In the genomic region with DNA sequence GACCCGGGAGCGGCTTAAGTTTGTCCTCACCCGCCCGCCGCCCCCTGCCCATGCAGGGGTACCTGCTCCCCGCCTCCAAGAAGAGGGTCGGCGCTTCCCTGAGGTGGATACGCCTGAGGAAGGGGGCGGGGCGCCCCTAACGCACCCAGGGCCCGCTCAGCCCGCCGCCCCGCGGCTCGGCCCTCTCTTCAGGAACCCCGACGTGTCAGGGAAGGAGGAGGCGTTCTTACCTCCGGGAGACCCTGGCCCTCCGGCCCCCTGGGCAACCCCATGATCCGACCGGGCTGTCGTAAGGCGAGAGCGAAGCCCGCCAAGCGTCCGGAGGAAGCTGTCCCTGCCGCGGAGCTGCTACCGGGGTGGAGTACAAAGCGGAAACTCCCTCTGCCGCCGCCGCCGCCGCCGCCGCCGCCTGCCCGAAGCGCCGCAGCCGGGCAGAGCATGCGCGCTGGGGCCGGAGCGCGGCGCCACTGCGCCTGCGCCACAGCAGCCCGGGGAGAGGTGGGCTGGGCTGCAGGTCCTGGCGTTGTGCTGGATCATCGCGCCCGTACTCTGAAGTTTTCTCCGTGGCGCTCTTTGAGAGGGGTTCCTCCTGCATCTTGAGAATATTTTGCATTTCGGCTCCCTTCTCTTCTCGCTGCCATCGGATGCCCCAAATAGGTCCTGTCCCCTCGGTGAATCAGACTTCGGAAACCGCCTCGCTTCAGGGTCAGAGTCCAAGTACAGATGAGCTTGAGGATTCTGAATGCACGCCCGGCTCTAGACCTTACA, we compare ENCODE assay signal across 1 cellular context.
A peak's percentile ranks its signal among the peaks of the same experiment; 100 is the strongest.
TF ChIP-seq lines count a peak whose summit lies in the region.

A gene with protein sequence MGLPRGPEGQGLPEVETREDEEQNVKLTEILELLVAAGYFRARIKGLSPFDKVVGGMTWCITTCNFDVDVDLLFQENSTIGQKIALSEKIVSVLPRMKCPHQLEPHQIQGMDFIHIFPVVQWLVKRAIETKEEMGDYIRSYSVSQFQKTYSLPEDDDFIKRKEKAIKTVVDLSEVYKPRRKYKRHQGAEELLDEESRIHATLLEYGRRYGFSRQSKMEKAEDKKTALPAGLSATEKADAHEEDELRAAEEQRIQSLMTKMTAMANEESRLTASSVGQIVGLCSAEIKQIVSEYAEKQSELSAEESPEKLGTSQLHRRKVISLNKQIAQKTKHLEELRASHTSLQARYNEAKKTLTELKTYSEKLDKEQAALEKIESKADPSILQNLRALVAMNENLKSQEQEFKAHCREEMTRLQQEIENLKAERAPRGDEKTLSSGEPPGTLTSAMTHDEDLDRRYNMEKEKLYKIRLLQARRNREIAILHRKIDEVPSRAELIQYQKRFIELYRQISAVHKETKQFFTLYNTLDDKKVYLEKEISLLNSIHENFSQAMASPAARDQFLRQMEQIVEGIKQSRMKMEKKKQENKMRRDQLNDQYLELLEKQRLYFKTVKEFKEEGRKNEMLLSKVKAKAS (minus strand): TSS at position 347 of the 768 bp plus-strand sequence. CDS start 75 bp downstream, at position 272.

TF ChIP-seq in HepG2, 621 proteins besides CTCF, POLR2A, EP300 and RAD21 (continued from another document and continues in another):
- TF ChIP-seq, protein P1, sequence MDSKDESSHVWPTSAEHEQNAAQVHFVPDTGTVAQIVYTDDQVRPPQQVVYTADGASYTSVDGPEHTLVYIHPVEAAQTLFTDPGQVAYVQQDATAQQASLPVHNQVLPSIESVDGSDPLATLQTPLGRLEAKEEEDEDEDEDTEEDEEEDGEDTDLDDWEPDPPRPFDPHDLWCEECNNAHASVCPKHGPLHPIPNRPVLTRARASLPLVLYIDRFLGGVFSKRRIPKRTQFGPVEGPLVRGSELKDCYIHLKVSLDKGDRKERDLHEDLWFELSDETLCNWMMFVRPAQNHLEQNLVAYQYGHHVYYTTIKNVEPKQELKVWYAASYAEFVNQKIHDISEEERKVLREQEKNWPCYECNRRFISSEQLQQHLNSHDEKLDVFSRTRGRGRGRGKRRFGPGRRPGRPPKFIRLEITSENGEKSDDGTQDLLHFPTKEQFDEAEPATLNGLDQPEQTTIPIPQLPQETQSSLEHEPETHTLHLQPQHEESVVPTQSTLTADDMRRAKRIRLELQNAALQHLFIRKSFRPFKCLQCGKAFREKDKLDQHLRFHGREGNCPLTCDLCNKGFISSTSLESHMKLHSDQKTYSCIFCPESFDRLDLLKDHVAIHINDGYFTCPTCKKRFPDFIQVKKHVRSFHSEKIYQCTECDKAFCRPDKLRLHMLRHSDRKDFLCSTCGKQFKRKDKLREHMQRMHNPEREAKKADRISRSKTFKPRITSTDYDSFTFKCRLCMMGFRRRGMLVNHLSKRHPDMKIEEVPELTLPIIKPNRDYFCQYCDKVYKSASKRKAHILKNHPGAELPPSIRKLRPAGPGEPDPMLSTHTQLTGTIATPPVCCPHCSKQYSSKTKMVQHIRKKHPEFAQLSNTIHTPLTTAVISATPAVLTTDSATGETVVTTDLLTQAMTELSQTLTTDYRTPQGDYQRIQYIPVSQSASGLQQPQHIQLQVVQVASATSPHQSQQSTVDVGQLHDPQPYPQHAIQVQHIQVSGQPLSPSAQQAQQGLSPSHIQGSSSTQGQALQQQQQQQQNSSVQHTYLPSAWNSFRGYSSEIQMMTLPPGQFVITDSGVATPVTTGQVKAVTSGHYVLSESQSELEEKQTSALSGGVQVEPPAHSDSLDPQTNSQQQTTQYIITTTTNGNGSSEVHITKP (CRISPR knock-in tag; IDR thresholded peaks at IDR 0.05; ENCODE audit: low read depth): no peak; the same call in 1 of the 2 replicates
- TF ChIP-seq NCOR1 (IDR thresholded peaks at IDR 0.05; ENCODE audit: borderline replicate concordance, low read length): no peak
- TF ChIP-seq MEIS1 (CRISPR knock-in tag; IDR thresholded peaks at IDR 0.05; ENCODE audit: borderline replicate concordance): peak; percentile 43; the same call in 1 of the 2 replicates
- TF ChIP-seq DNMT1 (CRISPR knock-in tag; IDR thresholded peaks at IDR 0.05): no peak
- peak; percentile 88 for TF ChIP-seq ZNF563 (CRISPR knock-in tag; IDR thresholded peaks at IDR 0.05)
- no peak for TF ChIP-seq PLRG1 (conservative IDR thresholded peaks at IDR 0.05)
- no peak; the same call in 1 of the 2 replicates for TF ChIP-seq HIVEP1 (CRISPR knock-in tag; IDR thresholded peaks at IDR 0.05)
- TF ChIP-seq ZNF75D (CRISPR knock-in tag; IDR thresholded peaks at IDR 0.05; ENCODE audit: borderline replicate concordance): 0 out of 2 replicates have a peak, but pooled peaks have one; percentile 48
- TF ChIP-seq CBFB (CRISPR knock-in tag; IDR thresholded peaks at IDR 0.05): peak; percentile 12; the same call in 1 of the 2 replicates
- 0 out of 2 replicates have a peak, but pooled peaks have one; percentile 53 for TF ChIP-seq ZNF136 (CRISPR knock-in tag; IDR thresholded peaks at IDR 0.05; ENCODE audit: low read depth)
- no peak for TF ChIP-seq PHB2 (IDR thresholded peaks at IDR 0.05; ENCODE audit: partially characterized antibody)
- TF ChIP-seq NFRKB (IDR thresholded peaks at IDR 0.05): no peak
- TF ChIP-seq HNRNPLL (IDR thresholded peaks at IDR 0.05; ENCODE audit: low read depth, low read length, poor library complexity, severe bottlenecking): peak; percentile 55
- no peak for TF ChIP-seq KDM6A (CRISPR knock-in tag; IDR thresholded peaks at IDR 0.05; ENCODE audit: low read depth)
- no peak for TF ChIP-seq HOXA7 (CRISPR knock-in tag; IDR thresholded peaks at IDR 0.05)
- TF ChIP-seq NFIB (CRISPR knock-in tag; IDR thresholded peaks at IDR 0.05; ENCODE audit: borderline replicate concordance): no peak
- TF ChIP-seq RXRB (CRISPR knock-in tag; IDR thresholded peaks at IDR 0.05; ENCODE audit: borderline replicate concordance): 0 out of 2 replicates have a peak, but pooled peaks have one; percentile 34
- TF ChIP-seq, protein P2, sequence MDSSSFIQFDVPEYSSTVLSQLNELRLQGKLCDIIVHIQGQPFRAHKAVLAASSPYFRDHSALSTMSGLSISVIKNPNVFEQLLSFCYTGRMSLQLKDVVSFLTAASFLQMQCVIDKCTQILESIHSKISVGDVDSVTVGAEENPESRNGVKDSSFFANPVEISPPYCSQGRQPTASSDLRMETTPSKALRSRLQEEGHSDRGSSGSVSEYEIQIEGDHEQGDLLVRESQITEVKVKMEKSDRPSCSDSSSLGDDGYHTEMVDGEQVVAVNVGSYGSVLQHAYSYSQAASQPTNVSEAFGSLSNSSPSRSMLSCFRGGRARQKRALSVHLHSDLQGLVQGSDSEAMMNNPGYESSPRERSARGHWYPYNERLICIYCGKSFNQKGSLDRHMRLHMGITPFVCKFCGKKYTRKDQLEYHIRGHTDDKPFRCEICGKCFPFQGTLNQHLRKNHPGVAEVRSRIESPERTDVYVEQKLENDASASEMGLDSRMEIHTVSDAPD (CRISPR knock-in tag; IDR thresholded peaks at IDR 0.05): no peak
- peak; percentile 72; the same call in 1 of the 2 replicates for TF ChIP-seq KLF12 (CRISPR knock-in tag; IDR thresholded peaks at IDR 0.05; ENCODE audit: borderline replicate concordance)
- no peak for TF ChIP-seq ZNF703 (CRISPR knock-in tag; IDR thresholded peaks at IDR 0.05; ENCODE audit: borderline replicate concordance)
- no peak for TF ChIP-seq CBX2 (IDR thresholded peaks at IDR 0.05; ENCODE audit: low read depth, low read length)
- TF ChIP-seq CBX2 (CRISPR knock-in tag; IDR thresholded peaks at IDR 0.05; ENCODE audit: low read depth): no peak
- TF ChIP-seq ZNF432 (CRISPR knock-in tag; IDR thresholded peaks at IDR 0.05; ENCODE audit: borderline replicate concordance): no peak
- TF ChIP-seq ZSCAN20 (CRISPR knock-in tag; IDR thresholded peaks at IDR 0.05; ENCODE audit: borderline replicate concordance): peak; percentile 86
- no peak for TF ChIP-seq ZNF780A (CRISPR knock-in tag; IDR thresholded peaks at IDR 0.05)
- no peak for TF ChIP-seq TCF7L2 (IDR thresholded peaks at IDR 0.05; ENCODE audit: low read depth, low read length)
- TF ChIP-seq MTA1 (CRISPR knock-in tag; IDR thresholded peaks at IDR 0.05; ENCODE audit: borderline replicate concordance): no peak
- TF ChIP-seq, protein P3, sequence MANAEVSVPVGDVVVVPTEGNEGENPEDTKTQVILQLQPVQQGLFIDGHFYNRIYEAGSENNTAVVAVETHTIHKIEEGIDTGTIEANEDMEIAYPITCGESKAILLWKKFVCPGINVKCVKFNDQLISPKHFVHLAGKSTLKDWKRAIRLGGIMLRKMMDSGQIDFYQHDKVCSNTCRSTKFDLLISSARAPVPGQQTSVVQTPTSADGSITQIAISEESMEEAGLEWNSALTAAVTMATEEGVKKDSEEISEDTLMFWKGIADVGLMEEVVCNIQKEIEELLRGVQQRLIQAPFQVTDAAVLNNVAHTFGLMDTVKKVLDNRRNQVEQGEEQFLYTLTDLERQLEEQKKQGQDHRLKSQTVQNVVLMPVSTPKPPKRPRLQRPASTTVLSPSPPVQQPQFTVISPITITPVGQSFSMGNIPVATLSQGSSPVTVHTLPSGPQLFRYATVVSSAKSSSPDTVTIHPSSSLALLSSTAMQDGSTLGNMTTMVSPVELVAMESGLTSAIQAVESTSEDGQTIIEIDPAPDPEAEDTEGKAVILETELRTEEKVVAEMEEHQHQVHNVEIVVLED (CRISPR knock-in tag; IDR thresholded peaks at IDR 0.05; ENCODE audit: borderline replicate concordance): 0 out of 2 replicates have a peak, but pooled peaks have one; percentile 39
- TF ChIP-seq, protein P4, sequence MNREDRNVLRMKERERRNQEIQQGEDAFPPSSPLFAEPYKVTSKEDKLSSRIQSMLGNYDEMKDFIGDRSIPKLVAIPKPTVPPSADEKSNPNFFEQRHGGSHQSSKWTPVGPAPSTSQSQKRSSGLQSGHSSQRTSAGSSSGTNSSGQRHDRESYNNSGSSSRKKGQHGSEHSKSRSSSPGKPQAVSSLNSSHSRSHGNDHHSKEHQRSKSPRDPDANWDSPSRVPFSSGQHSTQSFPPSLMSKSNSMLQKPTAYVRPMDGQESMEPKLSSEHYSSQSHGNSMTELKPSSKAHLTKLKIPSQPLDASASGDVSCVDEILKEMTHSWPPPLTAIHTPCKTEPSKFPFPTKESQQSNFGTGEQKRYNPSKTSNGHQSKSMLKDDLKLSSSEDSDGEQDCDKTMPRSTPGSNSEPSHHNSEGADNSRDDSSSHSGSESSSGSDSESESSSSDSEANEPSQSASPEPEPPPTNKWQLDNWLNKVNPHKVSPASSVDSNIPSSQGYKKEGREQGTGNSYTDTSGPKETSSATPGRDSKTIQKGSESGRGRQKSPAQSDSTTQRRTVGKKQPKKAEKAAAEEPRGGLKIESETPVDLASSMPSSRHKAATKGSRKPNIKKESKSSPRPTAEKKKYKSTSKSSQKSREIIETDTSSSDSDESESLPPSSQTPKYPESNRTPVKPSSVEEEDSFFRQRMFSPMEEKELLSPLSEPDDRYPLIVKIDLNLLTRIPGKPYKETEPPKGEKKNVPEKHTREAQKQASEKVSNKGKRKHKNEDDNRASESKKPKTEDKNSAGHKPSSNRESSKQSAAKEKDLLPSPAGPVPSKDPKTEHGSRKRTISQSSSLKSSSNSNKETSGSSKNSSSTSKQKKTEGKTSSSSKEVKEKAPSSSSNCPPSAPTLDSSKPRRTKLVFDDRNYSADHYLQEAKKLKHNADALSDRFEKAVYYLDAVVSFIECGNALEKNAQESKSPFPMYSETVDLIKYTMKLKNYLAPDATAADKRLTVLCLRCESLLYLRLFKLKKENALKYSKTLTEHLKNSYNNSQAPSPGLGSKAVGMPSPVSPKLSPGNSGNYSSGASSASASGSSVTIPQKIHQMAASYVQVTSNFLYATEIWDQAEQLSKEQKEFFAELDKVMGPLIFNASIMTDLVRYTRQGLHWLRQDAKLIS (CRISPR knock-in tag; IDR thresholded peaks at IDR 0.05): no peak
- TF ChIP-seq, protein P5, sequence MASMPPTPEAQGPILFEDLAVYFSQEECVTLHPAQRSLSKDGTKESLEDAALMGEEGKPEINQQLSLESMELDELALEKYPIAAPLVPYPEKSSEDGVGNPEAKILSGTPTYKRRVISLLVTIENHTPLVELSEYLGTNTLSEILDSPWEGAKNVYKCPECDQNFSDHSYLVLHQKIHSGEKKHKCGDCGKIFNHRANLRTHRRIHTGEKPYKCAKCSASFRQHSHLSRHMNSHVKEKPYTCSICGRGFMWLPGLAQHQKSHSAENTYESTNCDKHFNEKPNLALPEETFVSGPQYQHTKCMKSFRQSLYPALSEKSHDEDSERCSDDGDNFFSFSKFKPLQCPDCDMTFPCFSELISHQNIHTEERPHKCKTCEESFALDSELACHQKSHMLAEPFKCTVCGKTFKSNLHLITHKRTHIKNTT (CRISPR knock-in tag; IDR thresholded peaks at IDR 0.05): no peak
- TF ChIP-seq MYC (CRISPR knock-in tag; IDR thresholded peaks at IDR 0.05; ENCODE audit: borderline replicate concordance): no peak; the same call in 1 of the 2 replicates
- peak; percentile 80 for TF ChIP-seq HNF4A (CRISPR knock-in tag; IDR thresholded peaks at IDR 0.05)
- no peak for TF ChIP-seq CAMTA2 (CRISPR knock-in tag; IDR thresholded peaks at IDR 0.05; ENCODE audit: borderline replicate concordance)
- TF ChIP-seq KAT2B (IDR thresholded peaks at IDR 0.05; ENCODE audit: borderline replicate concordance, low read depth, low read length): no peak
- no peak for TF ChIP-seq ZFP36L2 (CRISPR knock-in tag; IDR thresholded peaks at IDR 0.05)
- no peak for TF ChIP-seq ZNF253 (CRISPR knock-in tag; IDR thresholded peaks at IDR 0.05; ENCODE audit: borderline replicate concordance)
- no peak for TF ChIP-seq KLF13 (CRISPR knock-in tag; IDR thresholded peaks at IDR 0.05)
- TF ChIP-seq ZNF44 (CRISPR knock-in tag; IDR thresholded peaks at IDR 0.05): no peak
- TF ChIP-seq BORCS8-MEF2B (CRISPR knock-in tag; IDR thresholded peaks at IDR 0.05): no peak
- no peak; the same call in 1 of the 2 replicates for TF ChIP-seq ZSCAN30 (CRISPR knock-in tag; IDR thresholded peaks at IDR 0.05)
- TF ChIP-seq MED1 (CRISPR knock-in tag; IDR thresholded peaks at IDR 0.05): peak; percentile 45
- TF ChIP-seq, protein P6, sequence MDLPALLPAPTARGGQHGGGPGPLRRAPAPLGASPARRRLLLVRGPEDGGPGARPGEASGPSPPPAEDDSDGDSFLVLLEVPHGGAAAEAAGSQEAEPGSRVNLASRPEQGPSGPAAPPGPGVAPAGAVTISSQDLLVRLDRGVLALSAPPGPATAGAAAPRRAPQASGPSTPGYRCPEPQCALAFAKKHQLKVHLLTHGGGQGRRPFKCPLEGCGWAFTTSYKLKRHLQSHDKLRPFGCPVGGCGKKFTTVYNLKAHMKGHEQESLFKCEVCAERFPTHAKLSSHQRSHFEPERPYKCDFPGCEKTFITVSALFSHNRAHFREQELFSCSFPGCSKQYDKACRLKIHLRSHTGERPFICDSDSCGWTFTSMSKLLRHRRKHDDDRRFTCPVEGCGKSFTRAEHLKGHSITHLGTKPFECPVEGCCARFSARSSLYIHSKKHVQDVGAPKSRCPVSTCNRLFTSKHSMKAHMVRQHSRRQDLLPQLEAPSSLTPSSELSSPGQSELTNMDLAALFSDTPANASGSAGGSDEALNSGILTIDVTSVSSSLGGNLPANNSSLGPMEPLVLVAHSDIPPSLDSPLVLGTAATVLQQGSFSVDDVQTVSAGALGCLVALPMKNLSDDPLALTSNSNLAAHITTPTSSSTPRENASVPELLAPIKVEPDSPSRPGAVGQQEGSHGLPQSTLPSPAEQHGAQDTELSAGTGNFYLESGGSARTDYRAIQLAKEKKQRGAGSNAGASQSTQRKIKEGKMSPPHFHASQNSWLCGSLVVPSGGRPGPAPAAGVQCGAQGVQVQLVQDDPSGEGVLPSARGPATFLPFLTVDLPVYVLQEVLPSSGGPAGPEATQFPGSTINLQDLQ (CRISPR knock-in tag; IDR thresholded peaks at IDR 0.05): 0 out of 2 replicates have a peak, but pooled peaks have one; percentile 74
- peak; percentile 86; the same call in 1 of the 2 replicates for TF ChIP-seq SSRP1 (CRISPR knock-in tag; IDR thresholded peaks at IDR 0.05)
- TF ChIP-seq ZNF121 (CRISPR knock-in tag; IDR thresholded peaks at IDR 0.05): no peak
- no peak for TF ChIP-seq NONO (IDR thresholded peaks at IDR 0.05)
- no peak; the same call in none of the 2 replicates for TF ChIP-seq NONO (CRISPR knock-in tag; conservative IDR thresholded peaks at IDR 0.05)
- TF ChIP-seq ZNF367 (CRISPR knock-in tag; IDR thresholded peaks at IDR 0.05; ENCODE audit: borderline replicate concordance): no peak; the same call in 1 of the 2 replicates
